In genomic region chr1:43565600-43566360, GRCh38 we compare ENCODE assay signal across 1 cellular context.
A peak's percentile ranks its signal among the peaks of the same experiment; 100 is the strongest.
TF ChIP-seq lines count a peak whose summit lies in the region.

No MANE protein-coding gene starts in this region.

TF ChIP-seq in H1, 55 proteins besides CTCF, POLR2A, EP300 and RAD21 (continued from another document):
- peak; percentile 18; the same call in 1 of the 2 replicates for TF ChIP-seq POLR2AphosphoS5 (IDR thresholded peaks at IDR 0.05; ENCODE audit: low read depth, low read length)
- peak; percentile 97 for TF ChIP-seq EGR1 (IDR thresholded peaks at IDR 0.05; ENCODE audit: borderline replicate concordance, low read depth, low read length)
- peak; percentile 38; the same call in 1 of the 2 replicates for TF ChIP-seq MAX (IDR thresholded peaks at IDR 0.05)
- no peak for TF ChIP-seq TBP (IDR thresholded peaks at IDR 0.05; ENCODE audit: low read depth, low read length)
- TF ChIP-seq TEAD4 (IDR thresholded peaks at IDR 0.05; ENCODE audit: low read depth, low read length), result no peak
